Comparison of ENCODE assay signal across 24 cellular contexts in the genomic region with DNA sequence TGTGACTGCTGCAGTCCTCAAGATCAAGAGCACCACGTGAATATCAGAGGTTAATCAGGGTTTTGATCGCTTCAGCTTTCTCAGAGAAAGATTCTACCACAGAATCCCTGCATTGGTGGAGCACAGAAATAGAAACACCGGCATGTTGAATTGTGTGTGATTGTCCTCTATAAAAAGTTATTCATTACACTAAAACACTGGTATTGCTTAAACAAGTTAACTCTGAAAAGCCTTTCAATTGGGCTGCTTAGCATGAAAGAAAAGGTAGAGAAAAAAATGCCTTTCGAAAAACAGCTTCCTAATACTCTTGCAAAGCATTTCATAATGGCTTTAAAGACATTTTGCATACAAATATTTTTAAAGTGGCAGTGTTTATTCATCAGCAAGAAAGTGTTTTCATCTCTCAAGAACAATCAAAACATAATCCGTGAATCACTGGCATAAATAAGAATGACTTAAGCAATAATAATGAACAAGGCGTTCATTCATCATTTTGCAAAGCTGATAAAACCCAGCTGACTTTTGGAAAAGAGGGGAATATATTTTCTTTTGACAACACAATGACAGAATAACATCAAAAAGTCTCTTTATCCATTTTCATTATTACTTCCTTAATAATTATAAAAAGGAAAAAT.
"Had no signal": no experiment of that assay in that cellular context is flagged by ENCODE, and none has a peak within 500 bp of the region (broad histone marks: within the 10 kb centered on the region; RNA-seq: fewer than 3 reads in every experiment).

No MANE protein-coding gene starts in this region.

- DNase-seq: activated CD4-positive, alpha-beta T cell treated with anti-CD3 and anti-CD28 coated beads, Interleukin-2, amount 50 U/mL, for 1 hour; activated CD4-positive, CD25-positive, alpha-beta regulatory T cell; activated CD8-positive, alpha-beta memory T cell treated with anti-CD3 and anti-CD28 coated beads, Interleukin-2, amount 50 U/mL, for 4 hours; activated CD8-positive, alpha-beta T cell treated with anti-CD3 and anti-CD28 coated beads for 36 hours; activated gamma-delta T cell treated with Interleukin-2 at 50 U/mL for 16 hours; activated naive CD4-positive, alpha-beta T cell treated with anti-CD3 and anti-CD28 coated beads, Interleukin-2, amount 10 ng/mL, durations not matched to agents 7 days and 5 days; activated naive CD8-positive, alpha-beta T cell treated with anti-CD3 and anti-CD28 coated beads for 36 hours; activated T-cell treated with anti-CD3 and anti-CD28 coated beads, Interleukin-2, amount 50 U/mL, for 72 hours; brain microvascular endothelial cell; KG1; NCI-H1048; NCI-H146; NCI-H187 treated with DMSO at 0.1 percent for 48 hours; NCI-H2171; NCI-H345; NCI-H510A; NCI-H526 treated with DMSO at 0.1 percent for 48 hours; PC-9; SIG-M5; T-cell; T-helper 2 cell; T1000 had no signal

- ATAC-seq: activated CD8-positive, alpha-beta T cell treated with anti-CD3 and anti-CD28 coated beads for 36 hours; activated T-cell treated with anti-CD3 and anti-CD28 coated beads, Interleukin-2, amount 50 U/mL, for 72 hours; T-cell had no signal

- H3K4me3 ChIP-seq: cardiac muscle cell, PC-9, SK-N-MC had no signal

- H3K36me3 ChIP-seq: brain microvascular endothelial cell, cardiac muscle cell had no signal
